ENCODE assay signal across 10 cellular contexts in the genomic region with DNA sequence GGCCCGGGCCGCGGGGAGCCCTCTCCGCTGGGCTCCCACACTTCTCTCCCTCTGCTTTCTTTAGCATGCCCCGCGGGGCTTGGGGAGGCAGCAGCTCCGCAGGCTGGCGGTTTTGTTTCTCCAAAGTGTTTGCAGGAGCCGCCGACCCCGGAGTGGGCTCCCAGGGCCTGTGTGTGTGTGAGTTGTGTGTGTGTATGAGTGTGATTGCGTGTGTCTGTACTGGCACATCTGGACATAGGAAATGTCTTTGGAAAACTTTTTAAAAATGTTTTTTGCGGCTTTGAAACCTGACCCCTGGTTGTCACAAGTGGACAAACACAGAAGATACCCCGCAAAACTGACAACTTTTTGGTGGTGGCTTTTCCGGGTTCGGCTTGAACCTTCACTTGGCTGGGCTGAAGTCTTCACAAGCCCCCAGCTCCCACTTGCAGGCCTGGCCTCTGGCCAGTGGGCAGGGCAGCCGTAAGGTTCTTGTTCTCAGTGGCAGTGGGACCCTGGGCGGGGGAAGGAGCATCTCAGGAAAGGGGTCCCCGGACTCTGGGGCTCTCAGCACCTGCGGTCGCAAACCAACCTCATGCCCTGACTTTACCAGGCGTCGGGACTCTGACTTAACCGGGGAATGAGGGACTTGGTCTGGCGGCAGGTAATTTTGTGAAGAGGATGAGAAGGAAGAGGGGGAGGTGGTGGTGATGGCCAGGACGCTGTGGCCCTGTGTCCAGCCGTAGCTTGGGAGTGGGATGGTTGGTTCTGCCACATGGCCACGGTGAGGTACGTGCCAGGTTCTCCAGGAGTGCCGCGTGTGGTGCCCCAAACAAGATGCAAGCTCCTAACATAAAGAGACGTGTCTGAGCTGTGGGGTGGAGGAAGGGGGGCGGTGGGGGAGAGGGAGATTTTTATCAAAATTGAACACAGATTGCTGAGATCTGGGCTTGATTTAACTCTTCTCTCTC. TPM values are rescaled to one million over a fixed set of nuclear protein-coding genes. Genes with fewer than 3 reads are reported as not detected.
DNase-seq lines count a peak whose midpoint lies in the region; ATAC-seq lines count a peak whose summit lies in the region.
"Had no signal": no experiment of that assay in that cellular context is flagged by ENCODE, and none has a peak within 500 bp of the region (broad histone marks: within the 10 kb centered on the region; RNA-seq: fewer than 3 reads in every experiment).

No MANE protein-coding gene starts in this region.

- no peaks in the 10 kb centered on the region for H3K9me3 Mint-ChIP-seq in T-cell

- DNase-seq in MG63 (no peak), mesenchymal stem cell (no peak), T-cell (no peak), cerebellar cortex (ENCODE audit: low spot score) (no peak), COLO668 (lab: John Stamatoyannopoulos, UW; ENCODE audit: unreplicated experiment) (no peak)

- peaks cover 50 to 52% of the 10 kb centered on the region in 2 donors for H3K27me3 Mint-ChIP-seq in T-cell

- WGBS in mesenchymal stem cell, result 34% methylated on average over 29 of the region's 33 CpGs

- peaks cover 0 to 6% (median 0%) of the 10 kb centered on the region in 3 donors for H3K4me1 Mint-ChIP-seq in T-cell

- no peaks in the 10 kb centered on the region for H3K27me3 ChIP-seq in MG63
- H3K27me3 ChIP-seq in duodenal mucosa (ENCODE audit: control insufficient read depth in 1 of 2, insufficient read depth in 2 of 2, low read length in 2 of 2), result peaks cover 14 to 29% of the 10 kb centered on the region in 2 donors
- no peaks in the 10 kb centered on the region for H3K27me3 ChIP-seq in mesenchymal stem cell (ENCODE audit: control insufficient read depth in 1 of 2, insufficient read depth in 1 of 2, low read length in 2 of 2)

- H3K4me1 ChIP-seq in duodenal mucosa (ENCODE audit: control insufficient read depth in 1 of 2, insufficient read depth in 2 of 2, low read length in 2 of 2) (peaks cover 0 to 4% of the 10 kb centered on the region in 2 donors), mesenchymal stem cell (ENCODE audit: control insufficient read depth, insufficient read depth, low read depth, low read length) (peaks cover 14% of the 10 kb centered on the region)

- no peak for ATAC-seq in T-cell (replicated peaks in 1 of 4)
- ATAC-seq in HG02884 (IDR thresholded peaks at IDR 0.05; ENCODE audit: unreplicated experiment), result no peak

- peak overlapping the region; percentile 10 for H2AFZ ChIP-seq in mesenchymal stem cell (ENCODE audit: low read depth, low read length)

- peak overlapping the region; percentile 1 for H4K8ac ChIP-seq in mesenchymal stem cell (ENCODE audit: low read length)

- peak overlapping the region in 1 of 2 experiments; percentile 87 for H3K14ac ChIP-seq in mesenchymal stem cell (ENCODE audit: low read length in 2 of 2)

- H3K27ac Mint-ChIP-seq in T-cell, result no peak overlapping the region

- peaks cover 13% of the 10 kb centered on the region for H3K79me1 ChIP-seq in mesenchymal stem cell (replicated peaks; ENCODE audit: low read length, poor library complexity, severe bottlenecking)

- no peak overlapping the region for H2AK5ac ChIP-seq in mesenchymal stem cell (ENCODE audit: low read length, severe bottlenecking)

- H3K9ac ChIP-seq in duodenal mucosa (ENCODE audit: low read depth in 1 of 2, low read length in 2 of 2), result peak overlapping the region; percentile 43 to 53
- peak overlapping the region; percentile 87 for H3K9ac ChIP-seq in mesenchymal stem cell (ENCODE audit: low read length)

- H3K9me3 ChIP-seq in MG63, result no peaks in the 10 kb centered on the region
- H3K9me3 ChIP-seq in duodenal mucosa (ENCODE audit: control insufficient read depth in 1 of 2, low read length in 2 of 2), result no peaks in the 10 kb centered on the region
- no peaks in the 10 kb centered on the region for H3K9me3 ChIP-seq in mesenchymal stem cell (ENCODE audit: control insufficient read depth, low read length)

- H2BK12ac ChIP-seq in mesenchymal stem cell (ENCODE audit: low read length in 2 of 2), result peak overlapping the region; percentile 11 to 69

- H3K27ac ChIP-seq in duodenal mucosa (ENCODE audit: low read depth, low read length) (no peak overlapping the region), mesenchymal stem cell (ENCODE audit: low read length, poor library complexity, severe bottlenecking) (peak overlapping the region; percentile 44), temporal lobe (ENCODE audit: low read depth, low read length) (peak overlapping the region; percentile 94)

- H4K91ac ChIP-seq in mesenchymal stem cell (ENCODE audit: low read length), result peak overlapping the region; percentile 72

- peak overlapping the region; percentile 90 to 93 for H3K18ac ChIP-seq in mesenchymal stem cell (ENCODE audit: low read depth in 1 of 2, low read length in 2 of 2)

- peak overlapping the region; percentile 77 for H3K4me2 ChIP-seq in mesenchymal stem cell (ENCODE audit: low read length, poor library complexity, severe bottlenecking)

- peak overlapping the region in 1 of 2 experiments; percentile 92 for H3K23ac ChIP-seq in mesenchymal stem cell (ENCODE audit: low read length in 2 of 2)

- H2BK5ac ChIP-seq in mesenchymal stem cell (ENCODE audit: low read depth, low read length, poor library complexity, severe bottlenecking), result no peak overlapping the region

- peak overlapping the region; percentile 44 for H2BK120ac ChIP-seq in mesenchymal stem cell (ENCODE audit: low read depth, low read length)

- H3K36me3 Mint-ChIP-seq in T-cell, result no peaks in the 10 kb centered on the region

- CTCF ChIA-PET in T-cell (lab: Charles Lee), result no interaction called here

- H3K4me3 ChIP-seq in MG63 (peak overlapping the region; percentile 32), duodenal mucosa (ENCODE audit: low read depth in 1 of 2, low read length in 2 of 2) (peak overlapping the region; percentile 49 to 69), mesenchymal stem cell (ENCODE audit: insufficient read depth in 1 of 2, low read depth in 1 of 2, low read length in 2 of 2) (peak overlapping the region; percentile 69 to 90)

- H3K4ac ChIP-seq in mesenchymal stem cell (ENCODE audit: low read depth in 1 of 2, low read length in 2 of 2), result peak overlapping the region; percentile 91 to 93

- POLR2A ChIA-PET in T-cell (lab: Charles Lee), result no interaction called here

- H3K36me3 ChIP-seq in MG63, result no peaks in the 10 kb centered on the region
- H3K36me3 ChIP-seq in duodenal mucosa (ENCODE audit: control insufficient read depth in 1 of 2, insufficient read depth in 2 of 2, low read length in 2 of 2), result no peaks in the 10 kb centered on the region
- H3K36me3 ChIP-seq in mesenchymal stem cell (ENCODE audit: control insufficient read depth in 1 of 2, insufficient read depth in 2 of 2, low read depth in 1 of 2, low read length in 2 of 2), result no peaks in the 10 kb centered on the region

- peak overlapping the region in 1 of 3 donors; percentile 40 for H3K4me3 Mint-ChIP-seq in T-cell

- peak overlapping the region; percentile 97 for H2BK15ac ChIP-seq in mesenchymal stem cell (ENCODE audit: low read depth, poor library complexity, severe bottlenecking)

RNA-seq across cellular contexts. Expression of gene DAAM2, which starts 0.6 kb away (rescaled TPM):
- total RNA-seq in MG63 (2014; rRNA removed; shearing (Covaris generic); ENCODE audit: low replicate concordance), result 0.32 TPM in 1 of 2 replicates, not detected in the other
- polyA plus RNA-seq in mesenchymal stem cell (2013, experiment 1 of 2), result 36.4 TPM
- 35.2 TPM for polyA plus RNA-seq in mesenchymal stem cell (2013, experiment 2 of 2)
- total RNA-seq in temporal lobe (10.1 TPM), T-cell (under 1 TPM in 2 of 5 donors, not detected in 3; 0.03 to 0.07 TPM)
- total RNA-seq: activated CD8-positive, alpha-beta memory T cell treated with anti-CD3 and anti-CD28 coated beads for 36 hours; NCI-H460 had no signal
